ENCODE assay signal across 35 cellular contexts in the genomic region with DNA sequence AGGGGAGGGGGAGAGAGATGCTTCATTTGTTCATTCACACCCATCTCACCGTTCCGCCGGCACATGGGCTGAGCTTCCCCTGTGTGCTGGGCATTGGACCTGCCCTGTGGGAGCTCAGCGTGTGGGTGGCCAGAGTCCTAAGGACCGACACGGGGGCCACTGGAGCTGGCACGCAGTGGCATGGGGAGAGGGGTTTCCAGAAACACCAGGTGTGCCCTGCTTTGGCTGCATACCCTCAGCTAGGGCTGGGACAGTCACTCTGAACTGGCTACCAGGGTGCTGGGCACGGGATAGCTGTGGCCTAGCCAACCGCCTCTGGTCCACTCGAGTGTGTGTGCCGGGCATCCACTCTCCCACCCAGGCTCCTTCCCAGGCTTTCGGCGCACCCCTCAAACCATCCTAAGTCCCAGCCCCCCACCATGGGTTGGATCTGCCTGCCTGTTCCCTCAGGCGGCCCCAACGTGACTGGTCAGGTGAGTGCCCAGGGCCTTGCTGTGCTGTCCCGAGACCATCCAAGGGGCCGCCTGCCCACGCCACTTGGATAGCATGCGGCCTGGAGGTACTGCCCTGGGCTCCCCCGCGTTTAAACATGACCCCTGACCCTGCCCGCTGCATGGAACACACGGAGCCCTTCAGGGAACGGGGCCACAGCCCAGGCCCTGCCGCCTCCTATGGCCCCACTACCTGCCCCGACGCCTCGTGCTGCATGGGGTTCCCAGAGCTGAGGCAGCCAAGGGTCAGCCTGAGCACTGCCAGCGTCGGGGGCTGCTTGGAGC. TPM values are rescaled to one million over a fixed set of nuclear protein-coding genes. Genes with fewer than 3 reads are reported as not detected.
"Had no signal": no experiment of that assay in that cellular context is flagged by ENCODE, and none has a peak within 500 bp of the region (broad histone marks: within the 10 kb centered on the region; RNA-seq: fewer than 3 reads in every experiment).

No MANE protein-coding gene starts in this region.

- H2AFZ ChIP-seq: hepatocyte had no signal

- H3K4me3 Mint-ChIP-seq: activated naive CD8-positive, alpha-beta T cell; brain; effector memory CD8-positive, alpha-beta T cell; nephron had no signal

- H3K9me3 Mint-ChIP-seq: effector memory CD8-positive, alpha-beta T cell had no signal

- H3K36me3 Mint-ChIP-seq: activated naive CD8-positive, alpha-beta T cell; brain had no signal

- ATAC-seq: activated CD4-positive, CD25-positive, alpha-beta regulatory T cell treated with anti-CD3 and anti-CD28 coated beads, Interleukin-2, amount 50 U/mL, for 24 hours; effector memory CD8-positive, alpha-beta T cell; gastrocnemius medialis; left colon; lower lobe of right lung; mucosa of descending colon; pancreas; stimulated activated naive CD8-positive, alpha-beta T cell treated with anti-CD3 and anti-CD28 coated beads, Interleukin-15, Interleukin-2, amounts not matched to agents 100 U/mL and 50 U/mL, for 24 hours had no signal

- H3K36me3 ChIP-seq: ascending aorta, cardiac muscle cell, gastrocnemius medialis, lower lobe of right lung, pancreas, transverse colon, uterus had no signal

- H3K27ac ChIP-seq: ascending aorta, cardiac muscle cell, gastrocnemius medialis, hepatocyte, lower lobe of right lung, pancreas, psoas muscle, testis, transverse colon, uterus, VCaP had no signal

- DNase-seq: activated CD4-positive, alpha-beta T cell treated with anti-CD3 and anti-CD28 coated beads for 48 hours; activated CD4-positive, alpha-beta T cell treated with anti-CD3 and anti-CD28 coated beads, Interleukin-2, amount 50 U/mL, for 48 hours; activated CD8-positive, alpha-beta memory T cell treated with anti-CD3 and anti-CD28 coated beads for 24 hours; activated effector memory CD4-positive, alpha-beta T cell treated with Interleukin-2 at 50 U/mL for 16 hours; activated naive CD4-positive, alpha-beta T cell treated with Interleukin-2 at 50 U/mL for 16 hours; cortex of kidney; effector memory CD8-positive, alpha-beta T cell; erythroblast; gastrocnemius medialis; islet precursor cell; left colon; lower lobe of right lung; mesendoderm; stimulated activated CD4-positive, alpha-beta T cell treated with anti-CD3 and anti-CD28 coated beads, Interleukin-12 subunit alpha, Interleukin-12 subunit beta, amount 100 ng/mL, for 4 hours; stimulated activated CD4-positive, alpha-beta T cell treated with anti-CD3 and anti-CD28 coated beads, Interleukin-4, amount 100 ng/mL, for 1 hour; stimulated activated naive CD8-positive, alpha-beta T cell treated with anti-CD3 and anti-CD28 coated beads, Interleukin-15, Interleukin-2, amounts not matched to agents 100 U/mL and 50 U/mL, for 24 hours; T-helper 1 cell; testis; transverse colon; uterus had no signal

- H3K9me3 ChIP-seq: pancreas, psoas muscle, testis, uterus had no signal

- H3K4me3 ChIP-seq: ascending aorta, cardiac muscle cell, gastrocnemius medialis, hepatocyte, lower lobe of right lung, mucosa of descending colon, pancreas, psoas muscle, testis, transverse colon, uterus had no signal

- H3K4me1 ChIP-seq: ascending aorta, gastrocnemius medialis, lower lobe of right lung, pancreas, psoas muscle, testis, transverse colon, uterus had no signal

- H3K4me2 ChIP-seq: hepatocyte had no signal

- H3K27me3 ChIP-seq: ascending aorta, cardiac muscle cell, hepatocyte, pancreas, testis, transverse colon, uterus had no signal

- H3K27ac Mint-ChIP-seq: activated naive CD8-positive, alpha-beta T cell; brain; effector memory CD8-positive, alpha-beta T cell; nephron had no signal

- FAIRE-seq: pancreas had no signal

- H3K79me2 ChIP-seq: hepatocyte had no signal

RNA-seq across cellular contexts. Expression of gene LINC01488, which starts 51.6 kb away (rescaled TPM):
- total RNA-seq: ascending aorta, cerebellum, gastrocnemius medialis, left colon, lower lobe of right lung, mucosa of descending colon, myocyte, pancreas, psoas muscle, skeletal muscle tissue, testis, transverse colon, uterus had no signal
- polyA plus RNA-seq: adipose tissue, pancreas had no signal
